In the genomic region with DNA sequence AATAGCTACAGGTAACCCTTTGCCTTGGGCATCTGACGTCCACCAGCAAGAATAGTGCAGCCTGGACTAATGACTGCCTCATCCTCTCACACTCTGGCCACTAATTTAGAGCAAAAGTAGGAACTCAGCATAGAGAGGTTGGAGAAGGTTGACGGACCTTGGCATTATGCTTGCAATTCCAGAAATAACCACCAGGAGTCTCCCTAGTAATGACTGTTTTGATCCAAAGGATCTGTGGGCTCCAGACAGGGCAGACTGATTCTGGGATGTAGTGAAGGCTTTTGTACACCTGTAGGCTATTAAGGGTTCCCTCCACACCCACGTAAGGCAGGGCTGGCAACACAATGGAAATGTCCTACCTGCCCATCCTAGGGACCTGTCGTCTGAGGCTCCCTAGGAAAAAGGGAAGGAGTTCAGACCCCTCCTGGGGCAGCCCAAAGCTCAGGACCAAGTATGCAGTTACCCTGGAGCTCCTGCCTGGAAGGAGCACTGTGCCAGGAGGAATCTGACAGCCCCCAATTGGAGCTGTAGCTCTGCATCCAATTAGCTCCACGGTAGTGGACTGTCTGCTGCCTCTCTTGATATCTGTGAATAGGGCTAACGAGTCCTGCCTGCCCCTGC, we compare ENCODE assay signal across 12 cellular contexts.
A peak's percentile ranks its signal among the peaks of the same experiment; 100 is the strongest.
DNase-seq lines count a peak whose midpoint lies in the region; ATAC-seq, FAIRE-seq and TF ChIP-seq lines count a peak whose summit lies in the region.
"Had no signal": no experiment of that assay in that cellular context is flagged by ENCODE, and none has a peak within 500 bp of the region (broad histone marks: within the 10 kb centered on the region; RNA-seq: fewer than 3 reads in every experiment).

No MANE protein-coding gene starts in this region.

- ATAC-seq in HG02870 (IDR thresholded peaks at IDR 0.05; ENCODE audit: unreplicated experiment), result no peak

- CTCF ChIA-PET in AG04450 (lab: Charles Lee), result interaction anchor here (1.1 to 1.5 kb wide), 2 partner anchors 35 to 37 kb away, joined by 3 read pairs; no protein-coding TSS in a partner anchor

- peaks cover 8% of the 10 kb centered on the region for H3K4me1 ChIP-seq in keratinocyte (ENCODE audit: control insufficient read depth, extremely low read depth, insufficient read depth, low read length)

- DNase-seq in AG04450 (ENCODE audit: low read depth, low spot score), result no peak
- DNase-seq in H7, result peak; percentile 83
- no peak for DNase-seq in WERI-Rb-1
- no peak for DNase-seq in keratinocyte (ENCODE audit: low read depth, low spot score)
- no peak for DNase-seq in T1000 (lab: John Stamatoyannopoulos, UW)
- no peak for DNase-seq in occipital lobe (lab: John Stamatoyannopoulos, UW)
- DNase-seq in A172 (ENCODE audit: low spot score), result no peak
- DNase-seq: activated T-cell treated with anti-CD3 and anti-CD28 coated beads, Interleukin-2, amount 50 U/mL, for 48 hours; EL; SIG-M5 had no signal

- H3K27me3 ChIP-seq in AG04450 (ENCODE audit: control insufficient read depth, insufficient read depth, low read length) (no peaks in the 10 kb centered on the region), H7 (ENCODE audit: control insufficient read depth, insufficient read depth, low read length) (no peaks in the 10 kb centered on the region), WERI-Rb-1 (ENCODE audit: insufficient read depth, low read depth, severe bottlenecking) (no peaks in the 10 kb centered on the region), keratinocyte (ENCODE audit: control insufficient read depth, extremely low read depth, insufficient read depth, low read length) (no peaks in the 10 kb centered on the region)

- FAIRE-seq in keratinocyte (lab: Jason Lieb, UNC), result no peak

- dilution Hi-C loops in keratinocyte (cut with MboI; ENCODE audit: extremely low pct_ligation_motif_present, low sequenced_read_pairs), result no loop called here

- POLR2A ChIA-PET in AG04450 (lab: Yijun Ruan, JAX), result no interaction called here

- no peak overlapping the region for H3K27ac ChIP-seq in AG04450 (ENCODE audit: low read depth, low read length)
- H3K27ac ChIP-seq in WERI-Rb-1, result no peak overlapping the region
- H3K27ac ChIP-seq in keratinocyte (ENCODE audit: control insufficient read depth, insufficient read depth, low read length), result no peak overlapping the region
- H3K27ac ChIP-seq: epithelial cell of prostate had no signal

- no peaks in the 10 kb centered on the region for H4K20me1 ChIP-seq in keratinocyte (ENCODE audit: control insufficient read depth, extremely low read depth, insufficient read depth, low read length)

- no peaks in the 10 kb centered on the region for H3K9me1 ChIP-seq in keratinocyte (ENCODE audit: control insufficient read depth, extremely low read depth, insufficient read depth, low read length)

- no peak overlapping the region for H2AFZ ChIP-seq in keratinocyte (ENCODE audit: control insufficient read depth, low read length)

- TF ChIP-seq CTCF in AG04450 (IDR thresholded peaks at IDR 0.05; ENCODE audit: low read depth, low read length), result peak; percentile 52
- TF ChIP-seq CTCF in WERI-Rb-1 (IDR thresholded peaks at IDR 0.05; ENCODE audit: low read depth, low read length), result peak; percentile 48
- peak; percentile 35 to 63 (median 60) for TF ChIP-seq CTCF in keratinocyte (optimal IDR thresholded peaks at IDR 0.05 in 1 of 3, IDR thresholded peaks at IDR 0.05 in 1 of 3, conservative IDR thresholded peaks at IDR 0.05 in 1 of 3; ENCODE audit: extremely low read depth in 1 of 3, insufficient read depth in 2 of 3, low read length in 3 of 3)

- H3K79me2 ChIP-seq in keratinocyte (ENCODE audit: control insufficient read depth, insufficient read depth, low read length), result no peaks in the 10 kb centered on the region

- H3K4me3 ChIP-seq in AG04450 (ENCODE audit: low read depth, low read length) (no peak overlapping the region), H7 (ENCODE audit: insufficient read depth, low read depth, low read length) (no peak overlapping the region), WERI-Rb-1 (ENCODE audit: low read depth, low read length) (no peak overlapping the region), keratinocyte (ENCODE audit: control insufficient read depth in 2 of 3, extremely low read depth in 1 of 3, insufficient read depth in 2 of 3, low read depth in 1 of 3, low read length in 3 of 3) (no peak overlapping the region)

- H3K9ac ChIP-seq in keratinocyte (ENCODE audit: control insufficient read depth, extremely low read depth, insufficient read depth, low read length), result no peak overlapping the region

- H3K9me3 ChIP-seq in AG04450 (ENCODE audit: control insufficient read depth, insufficient read depth, low read length), result peaks cover 7% of the 10 kb centered on the region; the same call in 1 of the 2 replicates
- H3K9me3 ChIP-seq in WERI-Rb-1 (ENCODE audit: severe bottlenecking), result peaks cover 5% of the 10 kb centered on the region
- H3K9me3 ChIP-seq in keratinocyte (ENCODE audit: control insufficient read depth, low read depth, low read length), result peaks cover 3% of the 10 kb centered on the region

- H3K4me2 ChIP-seq in keratinocyte (ENCODE audit: control insufficient read depth, extremely low read depth, insufficient read depth, low read depth, low read length), result no peak overlapping the region

- H3K36me3 ChIP-seq in H7 (replicated peaks; ENCODE audit: control insufficient read depth, insufficient read depth, low read length), result no peaks in the 10 kb centered on the region; the same call in 1 of the 2 replicates
- H3K36me3 ChIP-seq in WERI-Rb-1, result no peaks in the 10 kb centered on the region
- H3K36me3 ChIP-seq in keratinocyte (ENCODE audit: control insufficient read depth in 2 of 2, extremely low read depth in 1 of 2, insufficient read depth in 2 of 2, low read length in 2 of 2), result peaks cover 19 to 28% of the 10 kb centered on the region in 2 experiments
